In genomic region chr16:87765776-87766484, GRCh38 we compare ENCODE assay signal across 8 cellular contexts. TPM values are rescaled to one million over a fixed set of nuclear protein-coding genes. Genes with fewer than 3 reads are reported as not detected.
DNase-seq lines count a peak whose midpoint lies in the region; ATAC-seq and TF ChIP-seq lines count a peak whose summit lies in the region.

KLHDC4 (minus strand) TSS chr16:87765986; CDS start chr16:87765890, 96 bp downstream.

- peak within 1 kb of the TSS; percentile 97 for H3K4me3 Mint-ChIP-seq in activated CD4-positive, alpha-beta memory T cell treated with anti-CD3 and anti-CD28 coated beads, Interleukin-2, amount 10 ng/mL, durations not matched to agents 7 days and 5 days

- H3K27ac Mint-ChIP-seq in activated CD4-positive, alpha-beta memory T cell treated with anti-CD3 and anti-CD28 coated beads, Interleukin-2, amount 10 ng/mL, durations not matched to agents 7 days and 5 days = peak within 1 kb of the TSS; percentile 97

- H3K4me1 ChIP-seq in duodenal mucosa (ENCODE audit: control insufficient read depth in 1 of 2, insufficient read depth in 2 of 2, low read length in 2 of 2) = peaks cover 5 to 13% of the 10 kb centered on the region in 2 donors

- H3K27me3 ChIP-seq in AG04450 (ENCODE audit: control insufficient read depth, insufficient read depth, low read length) (no peaks in the 10 kb centered on the region), duodenal mucosa (ENCODE audit: control insufficient read depth in 1 of 2, insufficient read depth in 2 of 2, low read length in 2 of 2) (no peaks in the 10 kb centered on the region)

- peak within 1 kb of the TSS; percentile 82 to 89 for H3K9ac ChIP-seq in duodenal mucosa (ENCODE audit: low read depth in 1 of 2, low read length in 2 of 2)

- H3K9me3 ChIP-seq in AG04450 (ENCODE audit: control insufficient read depth, insufficient read depth, low read length) (no peaks in the 10 kb centered on the region; the same call in 1 of the 2 replicates), duodenal mucosa (ENCODE audit: control insufficient read depth in 1 of 2, low read length in 2 of 2) (no peaks in the 10 kb centered on the region)

- 1 to 4% methylated on average over 39 to 60 of the region's 60 CpGs for WGBS in lower leg skin, 2 donors

- H3K36me3 Mint-ChIP-seq in activated CD4-positive, alpha-beta memory T cell treated with anti-CD3 and anti-CD28 coated beads, Interleukin-2, amount 10 ng/mL, durations not matched to agents 7 days and 5 days (ENCODE audit: low read depth) = peaks cover 35% of the 10 kb centered on the region

- peak in 1 of 2 donors; percentile 24 for TF ChIP-seq POLR2A in lower leg skin (IDR thresholded peaks at IDR 0.05)

- H3K4me3 ChIP-seq in AG04450 (ENCODE audit: low read depth, low read length) = peak within 1 kb of the TSS; percentile 83
- peak within 1 kb of the TSS; percentile 82 to 91 for H3K4me3 ChIP-seq in duodenal mucosa (ENCODE audit: low read depth in 1 of 2, low read length in 2 of 2)
- H3K4me3 ChIP-seq in lower leg skin (ENCODE audit: low read depth, poor library complexity, severe bottlenecking) = peak within 1 kb of the TSS; percentile 79

- ATAC-seq in GM18870 (IDR thresholded peaks at IDR 0.05; ENCODE audit: unreplicated experiment) = peak; percentile 57
- ATAC-seq in HG03159 (IDR thresholded peaks at IDR 0.05; ENCODE audit: unreplicated experiment) = peak; percentile 74

- CTCF ChIA-PET in AG04450 (lab: Charles Lee) = interaction anchor here (0.6 to 1.3 kb wide), 2 partner anchors 13 to 219 kb away, joined by 4 to 5 read pairs; no protein-coding TSS in a partner anchor
- CTCF ChIA-PET in activated CD4-positive, alpha-beta memory T cell treated with anti-CD3 and anti-CD28 coated beads, Interleukin-2, amount 10 ng/mL, durations not matched to agents 7 days and 5 days (lab: Charles Lee) = interaction anchor here (0.8 to 7.2 kb wide), 7 partner anchors 9 to 185 kb away, joined by 3 to 76 read pairs (median 5); partner anchors contain the start of genes BANP and SLC7A5

- peaks cover 7 to 28% of the 10 kb centered on the region in 2 donors for H3K36me3 ChIP-seq in duodenal mucosa (ENCODE audit: control insufficient read depth in 1 of 2, insufficient read depth in 2 of 2, low read length in 2 of 2)

- intact Hi-C loops in lower leg skin (cut with DNase I; ENCODE audit: low total_unique reads) = no loop called here

- TF ChIP-seq CTCF in AG04450 (IDR thresholded peaks at IDR 0.05; ENCODE audit: low read depth, low read length) (no peak), lower leg skin (IDR thresholded peaks at IDR 0.05) (no peak)

- DNase-seq in AG04450 (ENCODE audit: low read depth, low spot score) (peak; percentile 58), NCI-H774 (lab: John Stamatoyannopoulos, UW) (peak; percentile 69), lower leg skin (ENCODE audit: low spot score in 2 of 2) (peak; percentile 85 to 98)
- peak; percentile 92 for DNase-seq in activated CD4-positive, alpha-beta memory T cell treated with anti-CD3 and anti-CD28 coated beads, Interleukin-2, amount 10 ng/mL, durations not matched to agents 7 days and 5 days
- DNase-seq in stimulated activated CD4-positive, alpha-beta T cell treated with anti-CD3 and anti-CD28 coated beads, Interleukin-4, amount 100 ng/mL, for 4 hours = peak; percentile 85 to 88

- H3K4me1 Mint-ChIP-seq in activated CD4-positive, alpha-beta memory T cell treated with anti-CD3 and anti-CD28 coated beads, Interleukin-2, amount 10 ng/mL, durations not matched to agents 7 days and 5 days = peaks cover 48% of the 10 kb centered on the region

- H3K27ac ChIP-seq in AG04450 (ENCODE audit: low read depth, low read length) (peak within 1 kb of the TSS; percentile 86), duodenal mucosa (ENCODE audit: low read depth, low read length) (peak within 1 kb of the TSS; percentile 87)

- H3K9me3 Mint-ChIP-seq in activated CD4-positive, alpha-beta memory T cell treated with anti-CD3 and anti-CD28 coated beads, Interleukin-2, amount 10 ng/mL, durations not matched to agents 7 days and 5 days = no peaks in the 10 kb centered on the region

- POLR2A ChIA-PET in AG04450 (lab: Yijun Ruan, JAX) = interaction anchor here (0.6 to 1.3 kb wide), 11 partner anchors 18 to 378 kb away, joined by 3 to 6 read pairs (median 4); partner anchors contain the start of gene SLC7A5
- POLR2A ChIA-PET in activated CD4-positive, alpha-beta memory T cell treated with anti-CD3 and anti-CD28 coated beads, Interleukin-2, amount 10 ng/mL, durations not matched to agents 7 days and 5 days (lab: Charles Lee) = interaction anchor here (0.7 to 4.7 kb wide), 29 partner anchors 8 to 854 kb away, joined by 3 to 43 read pairs (median 4); partner anchors contain the start of genes C16orf95 and SLC7A5

- H3K27me3 Mint-ChIP-seq in activated CD4-positive, alpha-beta memory T cell treated with anti-CD3 and anti-CD28 coated beads, Interleukin-2, amount 10 ng/mL, durations not matched to agents 7 days and 5 days = no peaks in the 10 kb centered on the region

RNA-seq across cellular contexts. Expression of gene KLHDC4, which starts in this region (rescaled TPM):
- polyA plus RNA-seq in AG04450 (2011; rRNA removed) = 9.9 and 11.5 TPM in 2 replicates
- 10.2 and 14.2 TPM in 2 replicates for polyA minus RNA-seq in AG04450 (2011; rRNA and poly(A)+ RNA removed)
- 10 to 100 TPM; 82.1 to 84.9 TPM for total RNA-seq in activated CD4-positive, alpha-beta memory T cell treated with anti-CD3 and anti-CD28 coated beads, Interleukin-2, amount 10 ng/mL, durations not matched to agents 7 days and 5 days
- total RNA-seq in lower leg skin = 10 to 100 TPM; 25.8 to 70.0 (median 38.1) TPM

Comparison
In these comparisons a context has a peak if more than half of its experiments do, and no peak if none do; other contexts are left out.
1. Peak in every context shown above with its lines: DNase-seq, ATAC-seq, H3K4me3 ChIP-seq and H3K27ac ChIP-seq.